ENCODE assay signal across 1 cellular context in genomic region chr2:102043560-102043959, GRCh38.
TF ChIP-seq lines count a peak whose summit lies in the region.

No MANE protein-coding gene starts in this region.

TF ChIP-seq in IMR-90, 13 proteins besides CTCF, POLR2A, EP300 and RAD21:
- TF ChIP-seq, protein P1, sequence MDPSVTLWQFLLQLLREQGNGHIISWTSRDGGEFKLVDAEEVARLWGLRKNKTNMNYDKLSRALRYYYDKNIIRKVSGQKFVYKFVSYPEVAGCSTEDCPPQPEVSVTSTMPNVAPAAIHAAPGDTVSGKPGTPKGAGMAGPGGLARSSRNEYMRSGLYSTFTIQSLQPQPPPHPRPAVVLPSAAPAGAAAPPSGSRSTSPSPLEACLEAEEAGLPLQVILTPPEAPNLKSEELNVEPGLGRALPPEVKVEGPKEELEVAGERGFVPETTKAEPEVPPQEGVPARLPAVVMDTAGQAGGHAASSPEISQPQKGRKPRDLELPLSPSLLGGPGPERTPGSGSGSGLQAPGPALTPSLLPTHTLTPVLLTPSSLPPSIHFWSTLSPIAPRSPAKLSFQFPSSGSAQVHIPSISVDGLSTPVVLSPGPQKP (IDR thresholded peaks at IDR 0.05; ENCODE audit: borderline replicate concordance, low read depth, low read length): no peak
- TF ChIP-seq MAFK (IDR thresholded peaks at IDR 0.05; ENCODE audit: low read depth, low read length) (no peak), MAZ (IDR thresholded peaks at IDR 0.05; ENCODE audit: borderline replicate concordance, low read depth, low read length) (no peak), CEBPB (IDR thresholded peaks at IDR 0.05; ENCODE audit: low read depth, low read length) (no peak), NFE2L2 (IDR thresholded peaks at IDR 0.05; ENCODE audit: low read depth, low read length) (no peak), MXI1 (IDR thresholded peaks at IDR 0.05; ENCODE audit: borderline replicate concordance, low read depth, low read length) (no peak), SMC3 (IDR thresholded peaks at IDR 0.05; ENCODE audit: low read depth, low read length) (no peak), RCOR1 (IDR thresholded peaks at IDR 0.05; ENCODE audit: insufficient replicate concordance, low read length) (no peak), FOS (IDR thresholded peaks at IDR 0.05; ENCODE audit: low read depth, low read length) (no peak), RFX5 (IDR thresholded peaks at IDR 0.05; ENCODE audit: low read depth, low read length) (no peak)
